In the genomic region with DNA sequence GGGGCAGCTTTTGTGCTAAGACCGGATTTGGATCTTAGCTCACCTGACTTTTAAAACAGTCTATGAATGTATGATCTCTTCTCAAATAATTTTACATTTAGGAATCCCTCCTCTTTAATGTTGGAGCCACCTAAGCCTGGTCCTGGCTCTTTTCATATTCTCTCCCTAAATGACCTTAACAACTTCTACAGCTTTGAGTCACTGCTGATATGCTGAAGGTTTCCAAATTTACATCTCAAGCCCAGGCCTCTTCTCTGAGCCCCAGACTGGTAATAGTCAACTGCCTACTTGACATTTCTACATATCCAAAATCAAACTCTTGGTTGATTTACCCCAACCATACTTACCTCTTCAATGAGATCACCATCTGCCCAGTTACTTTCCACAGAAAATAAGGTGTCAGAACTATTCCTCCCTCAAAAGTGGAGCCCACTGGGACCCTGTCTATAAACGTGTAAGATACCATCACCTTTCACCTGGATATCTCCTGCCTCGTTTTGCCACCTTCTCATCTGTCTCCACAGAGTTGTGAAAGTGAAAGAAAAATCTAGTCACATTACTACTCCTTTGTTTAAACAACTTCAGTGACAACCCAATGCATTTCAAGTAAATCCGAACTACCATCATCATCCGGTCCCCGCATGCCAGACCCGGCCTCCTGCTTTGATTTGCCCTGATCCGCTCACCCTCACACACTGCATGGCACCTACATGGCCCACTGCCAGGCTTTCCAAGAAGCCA, we compare ENCODE assay signal across 17 cellular contexts. TPM values are rescaled to one million over a fixed set of nuclear protein-coding genes. Genes with fewer than 3 reads are reported as not detected.
DNase-seq lines count a peak whose midpoint lies in the region; ATAC-seq, FAIRE-seq and TF ChIP-seq lines count a peak whose summit lies in the region.
"Had no signal": no experiment of that assay in that cellular context is flagged by ENCODE, and none has a peak within 500 bp of the region (broad histone marks: within the 10 kb centered on the region; RNA-seq: fewer than 3 reads in every experiment).

No MANE protein-coding gene starts in this region.

- no peak overlapping the region for H3K4me3 ChIP-seq in A549
- no peak overlapping the region for H3K4me3 ChIP-seq in naive thymus-derived CD4-positive, alpha-beta T cell (ENCODE audit: low read length)
- H3K4me3 ChIP-seq: lung had no signal

- peaks cover 49% of the 10 kb centered on the region for H3K4me1 ChIP-seq in A549
- no peaks in the 10 kb centered on the region for H3K4me1 ChIP-seq in naive thymus-derived CD4-positive, alpha-beta T cell (ENCODE audit: control insufficient read depth in 2 of 2, insufficient read depth in 2 of 2, low read length in 2 of 2)

- H3K27ac ChIP-seq in A549, result peak overlapping the region; percentile 73 to 74; a peak in 5 of 6 replicates
- no peak overlapping the region for H3K27ac ChIP-seq in CD4-positive, alpha-beta T cell (ENCODE audit: low read depth, low read length)
- H3K27ac ChIP-seq in naive thymus-derived CD4-positive, alpha-beta T cell (ENCODE audit: low read depth, low read length), result no peak overlapping the region

- TF ChIP-seq POLR2A in A549 (IDR thresholded peaks at IDR 0.05; ENCODE audit: low read length), result no peak

- H3K4me1 Mint-ChIP-seq in CD4-positive, alpha-beta T cell (ENCODE audit: low read depth), result peaks cover 5% of the 10 kb centered on the region
- H3K4me1 Mint-ChIP-seq in naive thymus-derived CD4-positive, alpha-beta T cell, result peaks cover 0 to 18% (median 4%) of the 10 kb centered on the region in 7 donors
- H3K4me1 Mint-ChIP-seq: activated B cell treated with CpG ODN at 0.5 μM for 24 hours, endodermal cell had no signal

- H3K4me3 Mint-ChIP-seq in CD4-positive, alpha-beta T cell, result no peak overlapping the region
- H3K4me3 Mint-ChIP-seq in naive thymus-derived CD4-positive, alpha-beta T cell, result no peak overlapping the region
- H3K4me3 Mint-ChIP-seq: activated B cell treated with CpG ODN at 0.5 μM for 24 hours, endodermal cell had no signal

- no peak for ATAC-seq in A549
- ATAC-seq in CD4-positive, alpha-beta T cell (ENCODE audit: poor library complexity), result no peak
- ATAC-seq in activated naive CD4-positive, alpha-beta T cell treated with anti-CD3 and anti-CD28 coated beads, Interleukin-2, amount 50 U/mL, for 72 hours, result peak in 1 of 2 donors; percentile 48
- ATAC-seq in naive thymus-derived CD4-positive, alpha-beta T cell, result no peak
- ATAC-seq in GM21723 (IDR thresholded peaks at IDR 0.05; ENCODE audit: unreplicated experiment), result no peak

- POLR2A ChIA-PET in A549 (lab: Yijun Ruan, JAX), result no interaction called here
- POLR2A ChIA-PET in CD4-positive, alpha-beta T cell (lab: Charles Lee), result no interaction called here
- POLR2A ChIA-PET in naive thymus-derived CD4-positive, alpha-beta T cell (lab: Charles Lee), result no interaction called here

- CTCF ChIA-PET in A549 (lab: Yijun Ruan, JAX), result interaction anchor here (3.6 kb wide), 1 partner anchor 19 kb away, joined by 20 read pairs; no protein-coding TSS in a partner anchor
- CTCF ChIA-PET in CD4-positive, alpha-beta T cell (lab: Charles Lee), result no interaction called here
- CTCF ChIA-PET in naive thymus-derived CD4-positive, alpha-beta T cell (lab: Charles Lee), result no interaction called here

- TF ChIP-seq EP300 in A549 (IDR thresholded peaks at IDR 0.05), result no peak

- H3K9me3 ChIP-seq in A549, result no peaks in the 10 kb centered on the region
- no peaks in the 10 kb centered on the region for H3K9me3 ChIP-seq in CD4-positive, alpha-beta T cell (ENCODE audit: control insufficient read depth, low read length)
- H3K9me3 ChIP-seq in naive thymus-derived CD4-positive, alpha-beta T cell (ENCODE audit: control insufficient read depth in 2 of 3, low read length in 3 of 3), result no peaks in the 10 kb centered on the region

- peak overlapping the region; percentile 26 for H3K27ac Mint-ChIP-seq in CD4-positive, alpha-beta T cell
- peak overlapping the region; percentile 77 to 96 for H3K27ac Mint-ChIP-seq in activated naive CD4-positive, alpha-beta T cell treated with anti-CD3 and anti-CD28 coated beads, Interleukin-2, amount 50 U/mL, for 72 hours
- H3K27ac Mint-ChIP-seq in naive thymus-derived CD4-positive, alpha-beta T cell, result peak overlapping the region in 6 of 9 donors; percentile 5 to 71 (median 32)
- H3K27ac Mint-ChIP-seq: activated B cell treated with CpG ODN at 0.5 μM for 24 hours, endodermal cell had no signal

- TF ChIP-seq CTCF in A549 (IDR thresholded peaks at IDR 0.05), result no peak
- TF ChIP-seq CTCF in CD4-positive, alpha-beta T cell (IDR thresholded peaks at IDR 0.05), result no peak

- H3K27me3 ChIP-seq in CD4-positive, alpha-beta T cell (ENCODE audit: control insufficient read depth, insufficient read depth, low read length), result no peaks in the 10 kb centered on the region
- no peaks in the 10 kb centered on the region for H3K27me3 ChIP-seq in naive thymus-derived CD4-positive, alpha-beta T cell (ENCODE audit: control insufficient read depth in 2 of 2, insufficient read depth in 2 of 2, low read length in 2 of 2)

- no peaks in the 10 kb centered on the region for H3K27me3 Mint-ChIP-seq in CD4-positive, alpha-beta T cell
- H3K27me3 Mint-ChIP-seq in naive thymus-derived CD4-positive, alpha-beta T cell, result no peaks in the 10 kb centered on the region
- H3K27me3 Mint-ChIP-seq: activated B cell treated with CpG ODN at 0.5 μM for 24 hours had no signal

- H3K9me3 Mint-ChIP-seq in CD4-positive, alpha-beta T cell, result no peaks in the 10 kb centered on the region
- H3K9me3 Mint-ChIP-seq in activated naive CD4-positive, alpha-beta T cell treated with anti-CD3 and anti-CD28 coated beads, Interleukin-2, amount 50 U/mL, for 72 hours, result no peaks in the 10 kb centered on the region
- H3K9me3 Mint-ChIP-seq in naive thymus-derived CD4-positive, alpha-beta T cell, result no peaks in the 10 kb centered on the region
- H3K9me3 Mint-ChIP-seq: activated B cell treated with CpG ODN at 0.5 μM for 24 hours, endodermal cell had no signal

- 92% methylated on average over 8 of the region's 8 CpGs for WGBS in A549 (ENCODE audit: missing lambda C conversion rate)

- DNase-seq in A549 (ENCODE audit: low read depth in 1 of 2, low spot score in 1 of 2) (no peak), NOMO-1 treated with dmso at 0.1 percent for 144 hours (lab: John Stamatoyannopoulos, UW; ENCODE audit: unreplicated experiment) (no peak)
- DNase-seq in CD4-positive, alpha-beta T cell, result no peak
- DNase-seq in activated naive CD4-positive, alpha-beta T cell treated with anti-CD3 and anti-CD28 coated beads, Interleukin-2, amount 50 U/mL, for 72 hours (ENCODE audit: low spot score in 2 of 2), result no peak
- no peak for DNase-seq in naive thymus-derived CD4-positive, alpha-beta T cell
- no peak for DNase-seq in central memory CD4-positive, alpha-beta T cell
- DNase-seq: activated B cell treated with CpG ODN at 0.5 μM for 24 hours, endodermal cell, HCEC 1CT, NCI-H2029 treated with DMSO at 0.1 percent for 48 hours, NCI-H524 treated with DMSO at 0.1 percent for 48 hours, SW 1271 had no signal

- TF ChIP-seq RAD21 in A549 (conservative IDR thresholded peaks at IDR 0.05 in 1 of 2, IDR thresholded peaks at IDR 0.05 in 1 of 2), result no peak

- H3K4me2 ChIP-seq in A549, result peak overlapping the region; percentile 72; the same call in 2 of the 3 replicates

- peaks cover 92% of the 10 kb centered on the region for H3K36me3 Mint-ChIP-seq in CD4-positive, alpha-beta T cell (ENCODE audit: low read depth)
- H3K36me3 Mint-ChIP-seq in activated naive CD4-positive, alpha-beta T cell treated with anti-CD3 and anti-CD28 coated beads, Interleukin-2, amount 50 U/mL, for 72 hours, result peaks cover 12 to 39% of the 10 kb centered on the region in 2 donors
- H3K36me3 Mint-ChIP-seq in naive thymus-derived CD4-positive, alpha-beta T cell, result peaks cover 20 to 64% (median 32%) of the 10 kb centered on the region in 5 donors

- FAIRE-seq in A549 (lab: Jason Lieb, UNC), result no peak
- FAIRE-seq: bronchial epithelial cell, frontal cortex, urothelium cell line had no signal

- intact Hi-C loops in CD4-positive, alpha-beta T cell (cut with DNase I, micrococcal nuclease), result no loop called here
- intact Hi-C loops in naive thymus-derived CD4-positive, alpha-beta T cell (cut with micrococcal nuclease), result no loop called here

- peaks cover 15 to 76% (median 20%) of the 10 kb centered on the region in 3 experiments for H3K36me3 ChIP-seq in naive thymus-derived CD4-positive, alpha-beta T cell (ENCODE audit: control insufficient read depth in 2 of 3, insufficient read depth in 3 of 3, low read length in 3 of 3)

TF ChIP-seq in A549, 52 proteins besides CTCF, POLR2A, EP300 and RAD21:
- TF ChIP-seq CBX2 (IDR thresholded peaks at IDR 0.05; ENCODE audit: borderline replicate concordance, low read depth), result no peak
- TF ChIP-seq POLR2AphosphoS2 (conservative IDR thresholded peaks at IDR 0.05; ENCODE audit: low read length), result no peak
- no peak for TF ChIP-seq ESRRA (IDR thresholded peaks at IDR 0.05; ENCODE audit: borderline replicate concordance, low read length)
- TF ChIP-seq EHMT2 (IDR thresholded peaks at IDR 0.05; ENCODE audit: low read depth), result no peak
- TF ChIP-seq, protein P1, sequence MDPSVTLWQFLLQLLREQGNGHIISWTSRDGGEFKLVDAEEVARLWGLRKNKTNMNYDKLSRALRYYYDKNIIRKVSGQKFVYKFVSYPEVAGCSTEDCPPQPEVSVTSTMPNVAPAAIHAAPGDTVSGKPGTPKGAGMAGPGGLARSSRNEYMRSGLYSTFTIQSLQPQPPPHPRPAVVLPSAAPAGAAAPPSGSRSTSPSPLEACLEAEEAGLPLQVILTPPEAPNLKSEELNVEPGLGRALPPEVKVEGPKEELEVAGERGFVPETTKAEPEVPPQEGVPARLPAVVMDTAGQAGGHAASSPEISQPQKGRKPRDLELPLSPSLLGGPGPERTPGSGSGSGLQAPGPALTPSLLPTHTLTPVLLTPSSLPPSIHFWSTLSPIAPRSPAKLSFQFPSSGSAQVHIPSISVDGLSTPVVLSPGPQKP (IDR thresholded peaks at IDR 0.05; ENCODE audit: low read depth, low read length), result no peak
- no peak for TF ChIP-seq ZFP36 (IDR thresholded peaks at IDR 0.05; ENCODE audit: borderline replicate concordance, partially characterized antibody)
- no peak for TF ChIP-seq CHD4 (IDR thresholded peaks at IDR 0.05; ENCODE audit: borderline replicate concordance)
- no peak for TF ChIP-seq ZSCAN20 (CRISPR knock-in tag; IDR thresholded peaks at IDR 0.05)
- TF ChIP-seq NR3C1 (IDR thresholded peaks at IDR 0.05), result no peak

RNA-seq across cellular contexts. Expression of a gene that starts 48.8 kb away (rescaled TPM):
- polyA plus RNA-seq in A549 (2011; rRNA removed), result 92.5 and 92.9 TPM in 2 replicates
- polyA plus RNA-seq in A549 (2012; cell fraction: cytosol; rRNA removed), result 40.3 and 40.7 TPM in 2 replicates
- polyA plus RNA-seq in A549 (2012; cell fraction: nucleus; rRNA removed), result 32.3 and 66.4 TPM in 2 replicates
- polyA plus RNA-seq in A549 (2017; fragmentation: RNase III; extraction: RNeasy Plus Mini Kit Qiagen cat#74134 plus additional on column Dnase treatment), result 48.6 to 50.9 TPM (median 50.6 TPM) in 3 replicates
- polyA minus RNA-seq in A549 (2011; rRNA and poly(A)+ RNA removed), result 56.1 and 57.4 TPM in 2 replicates
- 10 to 100 TPM; 59.5 to 61.6 TPM for total RNA-seq in CD4-positive, alpha-beta T cell
- total RNA-seq in activated naive CD4-positive, alpha-beta T cell treated with anti-CD3 and anti-CD28 coated beads, Interleukin-2, amount 50 U/mL, for 72 hours, result 10 to 100 TPM; 49.7 to 57.6 TPM
- total RNA-seq in naive thymus-derived CD4-positive, alpha-beta T cell, result 100 to 1,000 TPM in 2 of 5 experiments, 10 to 100 TPM in 3; 61.4 to 116 (median 86.0) TPM
- polyA plus RNA-seq in naive thymus-derived CD4-positive, alpha-beta T cell, result 10 to 100 TPM in 1 of 2 donors, 1 to 10 TPM in 1; 9.9 to 12.3 TPM

Comparison
In these comparisons a context has a peak if more than half of its experiments do, and no peak if none do; other contexts are left out.
1. H3K27ac ChIP-seq: peak in A549 (2 of 2); none in CD4-positive, alpha-beta T cell (single experiment) and naive thymus-derived CD4-positive, alpha-beta T cell (single experiment).
2. H3K27ac Mint-ChIP-seq: peak in every context shown above with its lines; median percentile 86 in activated naive CD4-positive, alpha-beta T cell treated with anti-CD3 and anti-CD28 coated beads, Interleukin-2, amount 50 U/mL, for 72 hours; 32 in naive thymus-derived CD4-positive, alpha-beta T cell; 26 in CD4-positive, alpha-beta T cell.